ENCODE assay signal across 11 cellular contexts in genomic region chr17:61639818-61640217, GRCh38. TPM values are rescaled to one million over a fixed set of nuclear protein-coding genes. Genes with fewer than 3 reads are reported as not detected.
"Had no signal": no experiment of that assay in that cellular context is flagged by ENCODE, and none has a peak within 500 bp of the region (broad histone marks: within the 10 kb centered on the region; RNA-seq: fewer than 3 reads in every experiment).

No MANE protein-coding gene starts in this region.

- H3K4me1 ChIP-seq: HAP-1 had no signal

- H3K4me1 Mint-ChIP-seq: GM23338, H9 had no signal

- H3K27ac Mint-ChIP-seq: GM23338, H9, HFFc6 had no signal

- ATAC-seq: GM23338, HCT116 had no signal

- H3K4me3 ChIP-seq: GM23248, GM23338, HAP-1 had no signal

- DNase-seq: GM23248, GOT3, H7, H9, HCEC 1CT, HFFc6 had no signal

- H3K9ac ChIP-seq: GM23248 had no signal

- H2AFZ ChIP-seq: GM23248, GM23338 had no signal

- H3K27ac ChIP-seq: GM23248 had no signal

- H3K4me3 Mint-ChIP-seq: GM23338, H9, HFFc6 had no signal

- H3K4me2 ChIP-seq: GM23338 had no signal

- FAIRE-seq: H1 had no signal

- H3K9me3 ChIP-seq: HAP-1 had no signal

- H3K36me3 ChIP-seq: HAP-1 had no signal

RNA-seq across cellular contexts. Expression of gene NACA2, which starts 48.8 kb away (rescaled TPM):
- total RNA-seq: GM23248, GM23338, H1, H4, H7, H9, HFFc6 had no signal
- polyA plus RNA-seq: GM23248, H1 had no signal
